In genomic region chr1:6889875-6890480, GRCh38 we compare ENCODE assay signal across 8 cellular contexts.
A peak's percentile ranks its signal among the peaks of the same experiment; 100 is the strongest.
DNase-seq lines count a peak whose midpoint lies in the region; ATAC-seq and FAIRE-seq lines count a peak whose summit lies in the region.

No MANE protein-coding gene starts in this region.

- peak; percentile 35 for DNase-seq in DMS153 treated with DMSO at 0.1 percent for 48 hours (lab: John Stamatoyannopoulos, UW; ENCODE audit: unreplicated experiment)
- peak; percentile 28 for DNase-seq in HS-5 (ENCODE audit: low read depth)
- DNase-seq in RCC 7860 (ENCODE audit: low spot score) = peak; percentile 51
- DNase-seq in astrocyte of the hippocampus (ENCODE audit: low read depth, low spot score) = peak; percentile 77
- peak; percentile 14 to 63 for DNase-seq in hippocampal formation (lab: John Stamatoyannopoulos, UW)
- DNase-seq in stimulated activated CD4-positive, alpha-beta T cell treated with anti-CD3 and anti-CD28 coated beads, Interleukin-15, amount 100 ng/mL, for 24 hours = peak; percentile 56
- DNase-seq in frontal cortex (ENCODE audit: low spot score in 2 of 2) = no peak

- ATAC-seq in GM19467 (IDR thresholded peaks at IDR 0.05; ENCODE audit: unreplicated experiment) = no peak

- no peak for FAIRE-seq in RCC 7860 (lab: Jason Lieb, UNC)
- FAIRE-seq in frontal cortex (lab: Jason Lieb, UNC) = no peak

Comparison
In these comparisons a context has a peak if more than half of its experiments do, and no peak if none do; other contexts are left out.
1. DNase-seq: peak in DMS153 treated with DMSO at 0.1 percent for 48 hours (single experiment), HS-5 (single experiment), RCC 7860 (single experiment), astrocyte of the hippocampus (single experiment), hippocampal formation (2 of 2) and stimulated activated CD4-positive, alpha-beta T cell treated with anti-CD3 and anti-CD28 coated beads, Interleukin-15, amount 100 ng/mL, for 24 hours (single experiment); none in frontal cortex (0 of 2).